In genomic region chr17:7112527-7113108, GRCh38 we compare ENCODE assay signal across 24 cellular contexts. TPM values are rescaled to one million over a fixed set of nuclear protein-coding genes. Genes with fewer than 3 reads are reported as not detected.
DNase-seq lines count a peak whose midpoint lies in the region; ATAC-seq, FAIRE-seq and TF ChIP-seq lines count a peak whose summit lies in the region.
"Had no signal": no experiment of that assay in that cellular context is flagged by ENCODE, and none has a peak within 500 bp of the region (broad histone marks: within the 10 kb centered on the region; RNA-seq: fewer than 3 reads in every experiment).

No MANE protein-coding gene starts in this region.

- H3K9me3 ChIP-seq in H1 (ENCODE audit: insufficient read depth in 2 of 2, low read depth in 1 of 2, low read length in 1 of 2) (no peaks in the 10 kb centered on the region), mesenchymal stem cell (ENCODE audit: control insufficient read depth, low read length) (peaks cover 3% of the 10 kb centered on the region)

- H3K9ac ChIP-seq in H1 (replicated peaks in 1 of 4; ENCODE audit: extremely low read depth in 1 of 4, low read depth in 3 of 4, low read length in 3 of 4) (no peak overlapping the region), mesenchymal stem cell (ENCODE audit: low read length) (no peak overlapping the region)
- H3K9ac ChIP-seq: BLaER1 had no signal

- no peaks in the 10 kb centered on the region for H3K9me3 Mint-ChIP-seq in activated CD8-positive, alpha-beta memory T cell treated with anti-CD3 and anti-CD28 coated beads, Interleukin-2, amount 10 ng/mL, durations not matched to agents 7 days and 5 days (ENCODE audit: low read depth)

- H2AK5ac ChIP-seq in H1 (ENCODE audit: low read depth, low read length) (0 out of 2 replicates have a peak overlapping the region, but pooled peaks have one; percentile 24), mesenchymal stem cell (ENCODE audit: low read length, severe bottlenecking) (no peak overlapping the region)

- H3K14ac ChIP-seq in H1 (ENCODE audit: insufficient read length) (no peak overlapping the region), mesenchymal stem cell (ENCODE audit: low read length in 2 of 2) (no peak overlapping the region)

- POLR2A ChIA-PET in H1 (lab: Charles Lee; ENCODE audit: partially characterized antibody), result interaction anchor here (1.0 to 1.2 kb wide), 3 partner anchors 11 to 72 kb away, joined by 3 read pairs; no protein-coding TSS in a partner anchor

- no peaks in the 10 kb centered on the region for H3K27me3 Mint-ChIP-seq in activated CD8-positive, alpha-beta memory T cell treated with anti-CD3 and anti-CD28 coated beads, Interleukin-2, amount 10 ng/mL, durations not matched to agents 7 days and 5 days

- H3K27me3 ChIP-seq in H1 (replicated peaks in 1 of 4; ENCODE audit: control insufficient read depth in 3 of 4, extremely low read depth in 1 of 4, insufficient read depth in 3 of 4, low read length in 3 of 4), result no peaks in the 10 kb centered on the region
- peaks cover 6 to 73% of the 10 kb centered on the region in 2 experiments for H3K27me3 ChIP-seq in mesenchymal stem cell (ENCODE audit: control insufficient read depth in 1 of 2, insufficient read depth in 1 of 2, low read length in 2 of 2)
- H3K27me3 ChIP-seq: BLaER1 had no signal

- FAIRE-seq in H1 (lab: Jason Lieb, UNC), result no peak
- FAIRE-seq: G401.6, RCC 7860 had no signal

- H3K79me1 ChIP-seq in H1 (ENCODE audit: low read depth, low read length) (peaks cover 2% of the 10 kb centered on the region; the same call in 1 of the 2 replicates), mesenchymal stem cell (replicated peaks; ENCODE audit: low read length, poor library complexity, severe bottlenecking) (no peaks in the 10 kb centered on the region)

- no peak overlapping the region for H2BK120ac ChIP-seq in H1 (replicated peaks; ENCODE audit: low read depth, low read length)
- no peak overlapping the region for H2BK120ac ChIP-seq in mesenchymal stem cell (ENCODE audit: low read depth, low read length)

- peaks cover 15% of the 10 kb centered on the region for H3K4me1 Mint-ChIP-seq in activated CD8-positive, alpha-beta memory T cell treated with anti-CD3 and anti-CD28 coated beads, Interleukin-2, amount 10 ng/mL, durations not matched to agents 7 days and 5 days

- TF ChIP-seq CTCF in H1 (IDR thresholded peaks at IDR 0.05; ENCODE audit: control extremely low read depth in 1 of 3, insufficient read depth in 1 of 3, low read depth in 1 of 3, low read length in 3 of 3), result no peak

- H2BK5ac ChIP-seq in H1 (ENCODE audit: low read depth, low read length) (0 out of 2 replicates have a peak overlapping the region, but pooled peaks have one; percentile 71), mesenchymal stem cell (ENCODE audit: low read depth, low read length, poor library complexity, severe bottlenecking) (no peak overlapping the region)

- H3K36me3 ChIP-seq in H1 (ENCODE audit: control insufficient read depth in 2 of 4, insufficient read depth in 4 of 4, low read length in 3 of 4) (no peaks in the 10 kb centered on the region), mesenchymal stem cell (ENCODE audit: control insufficient read depth in 1 of 2, insufficient read depth in 2 of 2, low read depth in 1 of 2, low read length in 2 of 2) (no peaks in the 10 kb centered on the region)
- H3K36me3 ChIP-seq: BLaER1 had no signal

- H2AFZ ChIP-seq in H1 (ENCODE audit: low read length) (no peak overlapping the region), mesenchymal stem cell (ENCODE audit: low read depth, low read length) (no peak overlapping the region)

- no peak overlapping the region for H3K56ac ChIP-seq in H1 (replicated peaks; ENCODE audit: insufficient read length, low read depth, low read length)

- WGBS in H1 (ENCODE audit: extremely low coverage in 1 of 2, insufficient coverage in 1 of 2, insufficient read length in 1 of 2, insufficient replicate concordance in 2 of 2, low coverage in 1 of 2, low lambda C conversion rate in 2 of 2, missing lambda C conversion rate in 1 of 2), 2 experiments, result 87% methylated on average over 8 of the region's 9 CpGs; no CpG with 5 or more reads in 1 of the 2 experiments
- WGBS in mesenchymal stem cell, result 92% methylated on average over 7 of the region's 9 CpGs

- H3K23ac ChIP-seq in H1 (ENCODE audit: insufficient read length) (no peak overlapping the region), mesenchymal stem cell (ENCODE audit: low read length in 2 of 2) (no peak overlapping the region)

- TF ChIP-seq POLR2A in H1 (IDR thresholded peaks at IDR 0.05; ENCODE audit: control extremely low read depth in 1 of 2, low read depth in 2 of 2, low read length in 2 of 2), result no peak

- H3K4ac ChIP-seq in H1 (replicated peaks; ENCODE audit: insufficient read length, low read depth, low read length), result peak overlapping the region; percentile 32
- no peak overlapping the region for H3K4ac ChIP-seq in mesenchymal stem cell (ENCODE audit: low read depth in 1 of 2, low read length in 2 of 2)

- H4K20me1 ChIP-seq in H1 (replicated peaks in 1 of 2; ENCODE audit: control insufficient read depth in 1 of 2, insufficient read depth in 2 of 2, low read length in 2 of 2), result peaks cover 0 to 5% of the 10 kb centered on the region in 2 experiments
- H4K20me1 ChIP-seq: BLaER1 had no signal

- H4K8ac ChIP-seq in H1 (ENCODE audit: extremely low read depth, insufficient read depth, low read length) (no peak overlapping the region; the same call in 1 of the 2 replicates), mesenchymal stem cell (ENCODE audit: low read length) (peak overlapping the region; percentile 19)

- ATAC-seq in activated CD8-positive, alpha-beta memory T cell treated with anti-CD3 and anti-CD28 coated beads, Interleukin-2, amount 10 ng/mL, durations not matched to agents 7 days and 5 days, result peak; percentile 27
- ATAC-seq in GM19452 (IDR thresholded peaks at IDR 0.05; ENCODE audit: unreplicated experiment), result no peak
- ATAC-seq: HCT116 had no signal

- H3K27ac Mint-ChIP-seq in activated CD8-positive, alpha-beta memory T cell treated with anti-CD3 and anti-CD28 coated beads, Interleukin-2, amount 10 ng/mL, durations not matched to agents 7 days and 5 days, result no peak overlapping the region

- H3K27ac ChIP-seq in H1 (ENCODE audit: low read depth, low read length) (no peak overlapping the region), mesenchymal stem cell (ENCODE audit: low read length, poor library complexity, severe bottlenecking) (no peak overlapping the region)
- H3K27ac ChIP-seq: BLaER1 had no signal

- H3K18ac ChIP-seq in H1 (ENCODE audit: extremely low read depth, low read length) (no peak overlapping the region), mesenchymal stem cell (ENCODE audit: low read depth in 1 of 2, low read length in 2 of 2) (no peak overlapping the region)

- H3K4me3 Mint-ChIP-seq in activated CD8-positive, alpha-beta memory T cell treated with anti-CD3 and anti-CD28 coated beads, Interleukin-2, amount 10 ng/mL, durations not matched to agents 7 days and 5 days, result no peak overlapping the region
- H3K4me3 Mint-ChIP-seq: CD4-positive, alpha-beta memory T cell had no signal

- H3K79me2 ChIP-seq in H1 (ENCODE audit: control insufficient read depth in 1 of 2, insufficient read depth in 2 of 2, low read length in 2 of 2), result no peaks in the 10 kb centered on the region

- H2BK20ac ChIP-seq in H1 (ENCODE audit: low read length), result no peak overlapping the region

- peaks cover 6% of the 10 kb centered on the region for H3K23me2 ChIP-seq in H1 (ENCODE audit: low read depth, low read length)

- H3K4me3 ChIP-seq in H1 (ENCODE audit: extremely low read depth in 1 of 4, insufficient read depth in 2 of 4, low read depth in 3 of 4, low read length in 4 of 4), result no peak overlapping the region
- no peak overlapping the region for H3K4me3 ChIP-seq in mesenchymal stem cell (ENCODE audit: insufficient read depth in 1 of 2, low read depth in 1 of 2, low read length in 2 of 2)
- H3K4me3 ChIP-seq: BLaER1 had no signal

- H3K4me1 ChIP-seq in H1 (replicated peaks in 1 of 4; ENCODE audit: control insufficient read depth in 3 of 4, insufficient read depth in 4 of 4, low read length in 3 of 4) (peaks cover 0 to 12% (median 4%) of the 10 kb centered on the region in 4 experiments; a peak in 4 of 7 replicates), mesenchymal stem cell (ENCODE audit: control insufficient read depth, insufficient read depth, low read depth, low read length) (peaks cover 3% of the 10 kb centered on the region)

- DNase-seq in activated CD8-positive, alpha-beta memory T cell treated with anti-CD3 and anti-CD28 coated beads, Interleukin-2, amount 10 ng/mL, durations not matched to agents 7 days and 5 days, result no peak
- DNase-seq in activated CD8-positive, alpha-beta memory T cell treated with anti-CD3 and anti-CD28 coated beads for 24 hours, result no peak
- DNase-seq in H1 (ENCODE audit: low read depth in 1 of 2, low spot score in 2 of 2) (no peak), mesenchymal stem cell (no peak), NCI-H2171 treated with DMSO at 0.1 percent for 48 hours (lab: John Stamatoyannopoulos, UW) (no peak), T-helper 2 cell (no peak)
- DNase-seq: CD4-positive, alpha-beta memory T cell; COR-L47; GOT3; Kasumi-1; NCI-H1092 treated with DMSO at 0.1 percent for 48 hours; NCI-H1436 treated with DMSO at 0.1 percent for 48 hours; NCI-H187 treated with DMSO at 0.1 percent for 48 hours; NCI-H524; NCI-H748 treated with DMSO at 0.1 percent for 48 hours had no signal

- H3K4me2 ChIP-seq in H1 (ENCODE audit: insufficient read depth in 1 of 2, low read depth in 2 of 2, low read length in 2 of 2) (no peak overlapping the region), mesenchymal stem cell (ENCODE audit: low read length, poor library complexity, severe bottlenecking) (no peak overlapping the region)

- 0 out of 2 replicates have a peak overlapping the region, but pooled peaks have one; percentile 61 for H2BK15ac ChIP-seq in H1 (ENCODE audit: low read length)
- no peak overlapping the region for H2BK15ac ChIP-seq in mesenchymal stem cell (ENCODE audit: low read depth, poor library complexity, severe bottlenecking)

- H3K36me3 Mint-ChIP-seq in activated CD8-positive, alpha-beta memory T cell treated with anti-CD3 and anti-CD28 coated beads, Interleukin-2, amount 10 ng/mL, durations not matched to agents 7 days and 5 days, result no peaks in the 10 kb centered on the region
- H3K36me3 Mint-ChIP-seq: CD4-positive, alpha-beta memory T cell had no signal

- TF ChIP-seq EP300 in H1 (IDR thresholded peaks at IDR 0.05; ENCODE audit: borderline replicate concordance in 1 of 2, low read depth in 2 of 2, low read length in 2 of 2), result no peak

- H4K5ac ChIP-seq in H1 (ENCODE audit: insufficient read length, low read depth, low read length), result peak overlapping the region; percentile 10

- CTCF ChIA-PET in activated CD8-positive, alpha-beta memory T cell treated with anti-CD3 and anti-CD28 coated beads, Interleukin-2, amount 10 ng/mL, durations not matched to agents 7 days and 5 days (lab: Charles Lee), result interaction anchor here (1.0 kb wide), 1 partner anchor 60 kb away, joined by 4 read pairs; no protein-coding TSS in a partner anchor
- CTCF ChIA-PET in H1 (lab: Charles Lee; ENCODE audit: partially characterized antibody), result interaction anchor here (1.1 to 3.2 kb wide), 3 partner anchors 11 to 60 kb away, joined by 4 to 21 read pairs (median 6); no protein-coding TSS in a partner anchor

- TF ChIP-seq RAD21 in H1 (IDR thresholded peaks at IDR 0.05 in 1 of 2, conservative IDR thresholded peaks at IDR 0.05 in 1 of 2; ENCODE audit: low read depth in 2 of 2, low read length in 2 of 2), result no peak

- H2BK12ac ChIP-seq in H1 (ENCODE audit: low read depth, low read length), result peak overlapping the region; percentile 39; the same call in 1 of the 2 replicates
- no peak overlapping the region for H2BK12ac ChIP-seq in mesenchymal stem cell (ENCODE audit: low read length in 2 of 2)

- no peak overlapping the region for H4K91ac ChIP-seq in H1 (replicated peaks; ENCODE audit: insufficient read length, low read length)
- no peak overlapping the region for H4K91ac ChIP-seq in mesenchymal stem cell (ENCODE audit: low read length)

RNA-seq across cellular contexts. Expression of gene ASGR2, which starts 2.0 kb away (rescaled TPM):
- not detected for total RNA-seq in activated CD8-positive, alpha-beta memory T cell treated with anti-CD3 and anti-CD28 coated beads, Interleukin-2, amount 10 ng/mL, durations not matched to agents 7 days and 5 days
- total RNA-seq in H1 (2021; fragmentation: NEBNext Ultra II Directional; extraction: Animal tissue kit (Norgen Biotek cat#: 25700)), result not detected in 2 replicates
- polyA plus RNA-seq in H1 (2011; rRNA removed), result 0.61 and 0.91 TPM in 2 replicates
- polyA plus RNA-seq in H1 (2011; cell fraction: cytosol; rRNA removed), result 0.49 TPM
- 0.51 TPM for polyA plus RNA-seq in H1 (2011; cell fraction: nucleus; rRNA removed)
- polyA plus RNA-seq in H1 (2012, experiment 1 of 2), result 0.52 to 0.74 TPM (median 0.57 TPM) in 3 of 4 replicates, not detected in the other
- polyA plus RNA-seq in H1 (2012, experiment 2 of 2), result not detected
- 0.20 TPM for polyA plus RNA-seq in H1 (2013, experiment 1 of 2)
- 0.11 TPM for polyA plus RNA-seq in H1 (2013, experiment 2 of 2)
- not detected in 2 replicates for polyA minus RNA-seq in H1 (2011; rRNA and poly(A)+ RNA removed)
- not detected for polyA minus RNA-seq in H1 (2011; cell fraction: cytosol; rRNA and poly(A)+ RNA removed)
- polyA minus RNA-seq in H1 (2011; cell fraction: nucleus; rRNA and poly(A)+ RNA removed), result not detected
- not detected for polyA plus RNA-seq in mesenchymal stem cell (2013, experiment 1 of 2)
- polyA plus RNA-seq in mesenchymal stem cell (2013, experiment 2 of 2), result not detected
- total RNA-seq: A172; CD4-positive, alpha-beta memory T cell; HT-29; M059J had no signal
- polyA plus RNA-seq: AG04450; CD4-positive, alpha-beta memory T cell had no signal

RNA-seq across cellular contexts. Expression of gene CLEC10A, which starts 32.6 kb away (rescaled TPM):
- total RNA-seq in activated CD8-positive, alpha-beta memory T cell treated with anti-CD3 and anti-CD28 coated beads, Interleukin-2, amount 10 ng/mL, durations not matched to agents 7 days and 5 days, result not detected
- not detected in 2 replicates for total RNA-seq in H1 (2021; fragmentation: NEBNext Ultra II Directional; extraction: Animal tissue kit (Norgen Biotek cat#: 25700))
- 0.17 TPM in 1 of 2 replicates, not detected in the other for polyA plus RNA-seq in H1 (2011; rRNA removed)
- not detected for polyA plus RNA-seq in H1 (2011; cell fraction: cytosol; rRNA removed)
- not detected for polyA plus RNA-seq in H1 (2011; cell fraction: nucleus; rRNA removed)
- polyA plus RNA-seq in H1 (2012, experiment 1 of 2), result not detected in 4 replicates
- not detected for polyA plus RNA-seq in H1 (2012, experiment 2 of 2)
- polyA plus RNA-seq in H1 (2013, experiment 1 of 2), result not detected
- not detected for polyA plus RNA-seq in H1 (2013, experiment 2 of 2)
- not detected in 2 replicates for polyA minus RNA-seq in H1 (2011; rRNA and poly(A)+ RNA removed)
- polyA minus RNA-seq in H1 (2011; cell fraction: cytosol; rRNA and poly(A)+ RNA removed), result not detected
- not detected for polyA minus RNA-seq in H1 (2011; cell fraction: nucleus; rRNA and poly(A)+ RNA removed)
- polyA plus RNA-seq in mesenchymal stem cell (2013, experiment 1 of 2), result not detected
- not detected for polyA plus RNA-seq in mesenchymal stem cell (2013, experiment 2 of 2)
- total RNA-seq: A172, HT-29, M059J had no signal
- polyA plus RNA-seq: AG04450; CD4-positive, alpha-beta memory T cell had no signal
